Comparison of ENCODE assay signal across 9 cellular contexts in the genomic region with DNA sequence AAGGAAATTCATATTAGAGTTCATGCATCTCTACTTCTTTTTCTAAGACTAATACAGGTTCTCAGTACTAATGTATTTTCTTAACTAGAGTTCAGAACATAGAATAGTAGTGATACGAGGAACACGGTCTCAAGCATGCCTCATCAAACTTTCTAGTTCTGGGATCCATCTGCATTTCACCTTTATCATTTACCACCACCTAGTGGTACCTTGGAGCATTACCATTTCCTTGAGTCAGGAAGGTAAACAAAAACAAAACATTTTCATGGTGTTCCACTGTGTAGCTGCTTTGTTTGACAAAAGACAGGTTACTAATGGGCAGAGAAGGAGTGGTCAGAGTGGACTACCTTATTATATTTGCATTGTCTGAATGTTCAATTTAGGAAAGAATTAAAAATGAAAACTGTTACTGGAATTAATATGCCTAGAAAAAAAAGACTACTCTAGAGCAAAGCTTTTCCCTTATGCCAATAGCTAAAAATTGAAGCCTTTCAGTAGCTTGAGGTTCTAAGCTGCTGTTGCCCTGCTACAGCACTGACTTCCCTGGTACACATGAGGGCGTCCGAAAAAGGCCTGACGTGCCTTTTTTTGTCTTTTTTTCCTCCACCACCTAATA. TPM values are rescaled to one million over a fixed set of nuclear protein-coding genes. Genes with fewer than 3 reads are reported as not detected.
A peak's percentile ranks its signal among the peaks of the same experiment; 100 is the strongest.
DNase-seq lines count a peak whose midpoint lies in the region; ATAC-seq, FAIRE-seq and TF ChIP-seq lines count a peak whose summit lies in the region.
"Had no signal": no experiment of that assay in that cellular context is flagged by ENCODE, and none has a peak within 500 bp of the region (broad histone marks: within the 10 kb centered on the region; RNA-seq: fewer than 3 reads in every experiment).

No MANE protein-coding gene starts in this region.

- H2AFZ ChIP-seq in PC-3 (ENCODE audit: low read length): no peak overlapping the region
- H2AFZ ChIP-seq in HepG2 (ENCODE audit: low read length): no peak overlapping the region

- intact Hi-C loops in Caco-2 (cut with micrococcal nuclease; ENCODE audit: unreplicated experiment) (loop anchor here (1.0 to 5.0 kb wide), 5 partner anchors 44 to 320 kb away; a partner anchor contains a TSS), PC-3 (cut with micrococcal nuclease) (loop anchor here (1.0 to 5.0 kb wide), 4 partner anchors 45 to 321 kb away; a partner anchor contains a TSS), HepG2 (cut with micrococcal nuclease; ENCODE audit: unreplicated experiment) (loop anchor here (1.0 kb wide), 2 partner anchors 115 to 321 kb away; no protein-coding TSS in a partner anchor)

- FAIRE-seq in HepG2 (lab: Jason Lieb, UNC): peak; percentile 86

- ATAC-seq in GM19372 (IDR thresholded peaks at IDR 0.05; ENCODE audit: low read depth, unreplicated experiment): peak; percentile 74
- peak; percentile 79 for ATAC-seq in PC-3
- peak; percentile 81 for ATAC-seq in HepG2

- H3K27ac ChIP-seq in PC-3 (ENCODE audit: low read length): no peak overlapping the region
- no peak overlapping the region for H3K27ac ChIP-seq in HepG2 (ENCODE audit: extremely low read length, insufficient read depth, low read length)

- H4K20me1 ChIP-seq in PC-3 (ENCODE audit: low read length) (no peaks in the 10 kb centered on the region), HepG2 (ENCODE audit: insufficient read depth, low read length) (no peaks in the 10 kb centered on the region)

- 87% methylated on average over 5 of the region's 5 CpGs for WGBS in HepG2 (ENCODE audit: low lambda C conversion rate)

- no peaks in the 10 kb centered on the region; the same call in 1 of the 2 replicates for H3K36me3 ChIP-seq in Caco-2 (ENCODE audit: control insufficient read depth, insufficient read depth, low read length)
- H3K36me3 ChIP-seq in PC-3 (ENCODE audit: low read depth, low read length): no peaks in the 10 kb centered on the region
- H3K36me3 ChIP-seq in HepG2 (replicated peaks in 1 of 2; ENCODE audit: control insufficient read depth in 1 of 2, insufficient read depth in 2 of 2, low read length in 2 of 2): peaks cover 6 to 25% of the 10 kb centered on the region in 2 experiments; a peak in 4 of 5 replicates

- H3K27me3 Mint-ChIP-seq in Caco-2 (ENCODE audit: insufficient read depth, unreplicated experiment) (no peaks in the 10 kb centered on the region), chondrocyte (ENCODE audit: low read depth) (no peaks in the 10 kb centered on the region), type B pancreatic cell (no peaks in the 10 kb centered on the region)

- TF ChIP-seq POLR2A in HepG2 (IDR thresholded peaks at IDR 0.05; ENCODE audit: insufficient read depth in 1 of 2, low read depth in 2 of 2, low read length in 2 of 2): no peak

- no peak overlapping the region for H3K4me3 Mint-ChIP-seq in Caco-2 (ENCODE audit: unreplicated experiment)
- H3K4me3 Mint-ChIP-seq in chondrocyte (ENCODE audit: unreplicated experiment): no peak overlapping the region
- H3K4me3 Mint-ChIP-seq in type B pancreatic cell: no peak overlapping the region
- H3K4me3 Mint-ChIP-seq: T-helper 1 cell treated with Interleukin-12 subunit alpha and Interleukin-12 subunit beta and Interleukin-4 antibody, amounts not matched to agents 30 μg/mL and 1 μg/mL, for 36 hours had no signal

- H3K4me3 ChIP-seq in Caco-2 (ENCODE audit: low read depth, low read length): no peak overlapping the region
- no peak overlapping the region for H3K4me3 ChIP-seq in PC-3 (ENCODE audit: low read length)
- no peak overlapping the region for H3K4me3 ChIP-seq in HepG2 (replicated peaks in 1 of 3; ENCODE audit: insufficient read depth in 1 of 3, low read depth in 2 of 3, low read length in 3 of 3)

- H3K4me2 ChIP-seq in PC-3 (ENCODE audit: low read length) (no peak overlapping the region), HepG2 (ENCODE audit: low read depth, low read length) (no peak overlapping the region)

- H3K79me2 ChIP-seq in PC-3 (ENCODE audit: low read length) (no peaks in the 10 kb centered on the region), HepG2 (ENCODE audit: insufficient read depth, low read length) (no peaks in the 10 kb centered on the region)

- peak; percentile 85 to 87 for TF ChIP-seq CTCF in Caco-2 (IDR thresholded peaks at IDR 0.05; ENCODE audit: insufficient read depth in 1 of 2, low read depth in 1 of 2, low read length in 1 of 2, severe bottlenecking in 1 of 2, unreplicated experiment in 1 of 2)
- peak; percentile 89 for TF ChIP-seq CTCF in PC-3 (conservative IDR thresholded peaks at IDR 0.05; ENCODE audit: low read depth, low read length)
- peak; percentile 93 for TF ChIP-seq CTCF in chondrocyte (IDR thresholded peaks at IDR 0.05)
- peak; percentile 81 for TF ChIP-seq CTCF in HepG2 (CRISPR knock-in tag; IDR thresholded peaks at IDR 0.05)
- peak; percentile 85 for TF ChIP-seq CTCF in type B pancreatic cell (conservative IDR thresholded peaks at IDR 0.05)

- no peaks in the 10 kb centered on the region for H3F3A ChIP-seq in PC-3 (ENCODE audit: low read length, unreplicated experiment)

- H3K4me1 Mint-ChIP-seq in Caco-2 (ENCODE audit: low read depth, unreplicated experiment) (no peaks in the 10 kb centered on the region), chondrocyte (ENCODE audit: low read depth) (peaks cover 5% of the 10 kb centered on the region), type B pancreatic cell (ENCODE audit: unreplicated experiment) (no peaks in the 10 kb centered on the region)

- in situ Hi-C loops in KBM-7 (cut with MboI; ENCODE audit: low pct_unique_long_range_greater_than_20kb, low sequenced_read_pairs) (loop anchor here (25.0 kb wide), 1 partner anchor 310 kb away; a partner anchor contains a TSS), HepG2 (cut with HindIII; ENCODE audit: extremely low pct_ligation_motif_present, low pct_unique_long_range_greater_than_20kb) (loop anchor here (5.0 kb wide), 2 partner anchors 115 to 320 kb away; no protein-coding TSS in a partner anchor)

- TF ChIP-seq EP300 in HepG2 (IDR thresholded peaks at IDR 0.05; ENCODE audit: low read depth in 2 of 2, low read length in 2 of 2) (no peak), HepG2 (CRISPR knock-in tag; IDR thresholded peaks at IDR 0.05; ENCODE audit: borderline replicate concordance) (no peak)

- H3K9ac ChIP-seq in PC-3 (ENCODE audit: low read length) (no peak overlapping the region), HepG2 (ENCODE audit: insufficient read depth, low read depth, low read length) (no peak overlapping the region)

- H3K27me3 ChIP-seq in Caco-2 (replicated peaks; ENCODE audit: control insufficient read depth, insufficient read depth, low read length) (no peaks in the 10 kb centered on the region), PC-3 (ENCODE audit: low read length) (no peaks in the 10 kb centered on the region), HepG2 (ENCODE audit: control insufficient read depth in 1 of 2, insufficient read depth in 2 of 2, low read length in 2 of 2) (no peaks in the 10 kb centered on the region)

- H3K27ac Mint-ChIP-seq in Caco-2 (ENCODE audit: unreplicated experiment) (no peak overlapping the region), chondrocyte (ENCODE audit: unreplicated experiment) (no peak overlapping the region), type B pancreatic cell (no peak overlapping the region)
- H3K27ac Mint-ChIP-seq: T-helper 1 cell treated with Interleukin-12 subunit alpha and Interleukin-12 subunit beta and Interleukin-4 antibody, amounts not matched to agents 30 μg/mL and 1 μg/mL, for 36 hours had no signal

- no peaks in the 10 kb centered on the region for H3K9me2 ChIP-seq in PC-3 (replicated peaks; ENCODE audit: low read length)

- H3K4me1 ChIP-seq in Caco-2 (no peaks in the 10 kb centered on the region), PC-3 (ENCODE audit: insufficient read depth, low read length) (no peaks in the 10 kb centered on the region), HepG2 (ENCODE audit: insufficient read depth, low read length) (no peaks in the 10 kb centered on the region)

- CTCF ChIA-PET in Caco-2 (lab: Charles Lee) (interaction anchor here (0.6 to 1.0 kb wide), 4 partner anchors 96 to 145 kb away, joined by 3 to 4 read pairs (median 3); no protein-coding TSS in a partner anchor), PC-3 (lab: Charles Lee) (interaction anchor here (0.6 to 0.8 kb wide), 4 partner anchors 113 to 321 kb away, joined by 3 to 6 read pairs (median 4); no protein-coding TSS in a partner anchor), HepG2 (lab: Yijun Ruan, JAX; ENCODE audit: low intra/inter-chr PET ratio, low total read pairs) (interaction anchor here (1.8 to 3.4 kb wide), 3 partner anchors 115 to 322 kb away, joined by 13 to 44 read pairs (median 27); no protein-coding TSS in a partner anchor)

- DNase-seq in Caco-2 (peak in 1 of 2 experiments; percentile 61), KBM-7 (peak; percentile 75), PC-3 (peak; percentile 79), chondrocyte (ENCODE audit: low spot score) (no peak), HepG2 (ENCODE audit: low spot score) (peak; percentile 51), type B pancreatic cell (ENCODE audit: extremely low spot score, unreplicated experiment) (no peak), amniotic stem cell (lab: John Stamatoyannopoulos, UW) (no peak)

- peaks cover 17% of the 10 kb centered on the region for H3K36me3 Mint-ChIP-seq in Caco-2 (ENCODE audit: insufficient read depth, unreplicated experiment)
- H3K36me3 Mint-ChIP-seq in chondrocyte (ENCODE audit: low read depth): peaks cover 17% of the 10 kb centered on the region
- peaks cover 29% of the 10 kb centered on the region for H3K36me3 Mint-ChIP-seq in type B pancreatic cell

- peak; percentile 54; the same call in 1 of the 2 replicates for TF ChIP-seq RAD21 in HepG2 (CRISPR knock-in tag; IDR thresholded peaks at IDR 0.05)

- no peaks in the 10 kb centered on the region for H3K9me3 ChIP-seq in Caco-2
- H3K9me3 ChIP-seq in PC-3 (ENCODE audit: low read length): no peaks in the 10 kb centered on the region
- H3K9me3 ChIP-seq in HepG2 (ENCODE audit: low read length): no peaks in the 10 kb centered on the region

- no peaks in the 10 kb centered on the region for H3K9me3 Mint-ChIP-seq in Caco-2 (ENCODE audit: unreplicated experiment)
- no peaks in the 10 kb centered on the region for H3K9me3 Mint-ChIP-seq in chondrocyte (ENCODE audit: low read depth)
- no peaks in the 10 kb centered on the region for H3K9me3 Mint-ChIP-seq in type B pancreatic cell
- H3K9me3 Mint-ChIP-seq: T-helper 1 cell treated with Interleukin-12 subunit alpha and Interleukin-12 subunit beta and Interleukin-4 antibody, amounts not matched to agents 30 μg/mL and 1 μg/mL, for 36 hours had no signal

- POLR2A ChIA-PET in Caco-2 (lab: Charles Lee) (no interaction called here), PC-3 (lab: Charles Lee; ENCODE audit: unreplicated experiment) (no interaction called here), HepG2 (lab: Yijun Ruan, JAX) (no interaction called here)

- BruUV-seq in Caco-2 (replicated peaks; lab: Mats Ljungman, UMichigan): no TSS peak
- no TSS peak for BruUV-seq in PC-3 (replicated peaks; lab: Mats Ljungman, UMichigan)
- BruUV-seq in HepG2 (replicated peaks; lab: Mats Ljungman, UMichigan): no TSS peak

RNA-seq across cellular contexts. Expression of a gene that starts 44.5 kb away (rescaled TPM):
- total RNA-seq in Caco-2 (2022) (32.6 and 33.5 TPM in 2 replicates), PC-3 (2014; rRNA removed) (32.7 and 37.4 TPM in 2 replicates), chondrocyte (30.5 to 36.3 TPM (median 33.4 TPM) in 3 replicates), HepG2 (2016; rRNA removed; fragmentation: Illumina TruSeq; extraction: Trizol) (38.2 and 42.3 TPM in 2 replicates), type B pancreatic cell (ENCODE audit: low replicate concordance) (29.0 and 46.7 TPM in 2 replicates)
- 87.5 and 103 TPM in 2 replicates for total RNA-seq in HepG2 (2016; cell fraction: cytosol; rRNA removed; fragmentation: Illumina TruSeq; extraction: Trizol; ENCODE audit: low read depth)
- 39.9 and 44.0 TPM in 2 replicates for total RNA-seq in HepG2 (2016; cell fraction: insoluble cytoplasmic fraction; rRNA removed; fragmentation: Illumina TruSeq; extraction: Trizol)
- 116 and 126 TPM in 2 replicates for total RNA-seq in HepG2 (2016; cell fraction: membrane; rRNA removed; fragmentation: Illumina TruSeq; extraction: Trizol)
- total RNA-seq in HepG2 (2016; cell fraction: nucleus; rRNA removed; fragmentation: Illumina TruSeq; extraction: Trizol): 23.4 and 26.6 TPM in 2 replicates
- polyA plus RNA-seq in HepG2 (2011; rRNA removed): 30.0 and 37.3 TPM in 2 replicates
- 23.6 and 30.4 TPM in 2 replicates for polyA plus RNA-seq in HepG2 (2011; cell fraction: cytosol; rRNA removed)
- 6.3 and 8.6 TPM in 2 replicates for polyA plus RNA-seq in HepG2 (2011; cell fraction: nucleus; rRNA removed)
- polyA plus RNA-seq in HepG2 (2012): 25.5 and 25.9 TPM in 2 replicates
- 95.7 and 120 TPM in 2 replicates for polyA plus RNA-seq in HepG2 (2016; cell fraction: cytosol; fragmentation: Illumina TruSeq; extraction: Trizol; ENCODE audit: low read depth)
- 36.5 and 40.5 TPM in 2 replicates for polyA plus RNA-seq in HepG2 (2016; cell fraction: insoluble cytoplasmic fraction; fragmentation: Illumina TruSeq; extraction: Trizol; ENCODE audit: low read depth)
- 105 and 119 TPM in 2 replicates for polyA plus RNA-seq in HepG2 (2016; cell fraction: membrane; fragmentation: Illumina TruSeq; extraction: Trizol; ENCODE audit: low read depth)
- polyA plus RNA-seq in HepG2 (2016; cell fraction: nucleus; fragmentation: Illumina TruSeq; extraction: Trizol; ENCODE audit: insufficient read depth, low read depth): 29.8 and 34.2 TPM in 2 replicates
- 4.3 and 10.2 TPM in 2 replicates for polyA minus RNA-seq in HepG2 (2011; rRNA and poly(A)+ RNA removed; ENCODE audit: low replicate concordance)
- 14.2 and 17.9 TPM in 2 replicates for polyA minus RNA-seq in HepG2 (2011; cell fraction: cytosol; rRNA and poly(A)+ RNA removed)
- polyA minus RNA-seq in HepG2 (2011; cell fraction: nucleus; rRNA and poly(A)+ RNA removed): 12.2 and 19.9 TPM in 2 replicates

Comparison
In these comparisons a context has a peak if more than half of its experiments do, and no peak if none do; other contexts are left out.
1. DNase-seq: peak in KBM-7 (single experiment), PC-3 (single experiment) and HepG2 (single experiment); none in chondrocyte (single experiment), type B pancreatic cell (single experiment) and amniotic stem cell (single experiment).
2. Peak in every context shown above with its lines, with median percentiles within 50 percentile points of each other: CTCF ChIP-seq and ATAC-seq.